ENCODE assay signal across 28 cellular contexts in the genomic region with DNA sequence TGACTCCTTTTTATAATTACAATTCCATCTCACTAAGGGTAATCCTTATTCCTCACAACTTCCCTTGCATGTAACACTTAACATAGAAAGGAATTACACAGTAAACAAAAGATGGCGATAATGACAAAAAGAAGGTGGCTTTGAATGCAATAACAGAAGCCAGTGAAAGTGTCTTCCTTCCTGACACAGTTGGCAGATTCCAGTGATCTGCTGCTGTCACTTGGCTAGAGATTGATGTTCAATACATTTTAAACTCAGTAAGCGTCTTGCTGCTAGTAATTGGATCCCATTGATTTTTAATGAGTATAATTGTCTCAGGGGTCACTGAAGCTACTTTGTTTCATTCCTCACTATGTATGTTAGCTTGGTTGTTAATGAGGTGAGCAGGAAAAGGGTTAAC.
"Had no signal": no experiment of that assay in that cellular context is flagged by ENCODE, and none has a peak within 500 bp of the region (broad histone marks: within the 10 kb centered on the region; RNA-seq: fewer than 3 reads in every experiment).

No MANE protein-coding gene starts in this region.

- H3K36me3 ChIP-seq: left lung, lower lobe of right lung, pancreas, prostate gland, stomach, thyroid gland, transverse colon, upper lobe of left lung, vagina had no signal

- H3K27me3 ChIP-seq: left lung, pancreas, stomach, testis, thyroid gland, transverse colon, upper lobe of left lung, vagina had no signal

- H3K4me3 ChIP-seq: left lung, lower lobe of right lung, pancreas, prostate gland, skin epidermis, stomach, testis, thyroid gland, transverse colon, upper lobe of left lung, vagina had no signal

- H3K9me3 ChIP-seq: lower lobe of right lung, pancreas, prostate gland, testis, thyroid gland, transverse colon, upper lobe of left lung, vagina had no signal

- H3K27ac ChIP-seq: left lung, lower lobe of right lung, pancreas, prostate gland, skin epidermis, stomach, testis, thyroid gland, transverse colon, upper lobe of left lung, vagina had no signal

- DNase-seq: hippocampal formation; kidney glomerular epithelial cell; left cardiac atrium; left lung; lower lobe of right lung; mammary epithelial cell; mesenchymal stem cell; naive B cell; natural killer cell; nephron progenitor cell; nucleus accumbens; pancreas; posterior cingulate gyrus; right cardiac atrium; stimulated activated CD4-positive, alpha-beta T cell treated with anti-CD3 and anti-CD28 coated beads, Interleukin-12 subunit alpha, Interleukin-12 subunit beta, amount 100 ng/mL, for 4 hours; stimulated activated CD4-positive, alpha-beta T cell treated with anti-CD3 and anti-CD28 coated beads, Interleukin-15, amount 100 ng/mL, for 24 hours; stimulated activated CD4-positive, alpha-beta T cell treated with anti-CD3 and anti-CD28 coated beads, Interleukin-2, amount 100 ng/mL, for 24 hours; stimulated activated CD4-positive, alpha-beta T cell treated with anti-CD3 and anti-CD28 coated beads, Interleukin-4, amount 100 ng/mL, for 1 hour; stimulated activated naive B cell treated with anti-CD40 and anti-IgM and Interleukin-4, amounts not matched to agents 10 μg/mL and 1 μg/mL and 100 μg/mL, for 72 hours; stimulated activated naive CD8-positive, alpha-beta T cell treated with anti-CD3 and anti-CD28 coated beads, Interleukin-15, Interleukin-2, amounts not matched to agents 100 U/mL and 50 U/mL, for 24 hours; stomach; testis; thyroid gland; transverse colon; upper lobe of left lung had no signal
